In the genomic region with DNA sequence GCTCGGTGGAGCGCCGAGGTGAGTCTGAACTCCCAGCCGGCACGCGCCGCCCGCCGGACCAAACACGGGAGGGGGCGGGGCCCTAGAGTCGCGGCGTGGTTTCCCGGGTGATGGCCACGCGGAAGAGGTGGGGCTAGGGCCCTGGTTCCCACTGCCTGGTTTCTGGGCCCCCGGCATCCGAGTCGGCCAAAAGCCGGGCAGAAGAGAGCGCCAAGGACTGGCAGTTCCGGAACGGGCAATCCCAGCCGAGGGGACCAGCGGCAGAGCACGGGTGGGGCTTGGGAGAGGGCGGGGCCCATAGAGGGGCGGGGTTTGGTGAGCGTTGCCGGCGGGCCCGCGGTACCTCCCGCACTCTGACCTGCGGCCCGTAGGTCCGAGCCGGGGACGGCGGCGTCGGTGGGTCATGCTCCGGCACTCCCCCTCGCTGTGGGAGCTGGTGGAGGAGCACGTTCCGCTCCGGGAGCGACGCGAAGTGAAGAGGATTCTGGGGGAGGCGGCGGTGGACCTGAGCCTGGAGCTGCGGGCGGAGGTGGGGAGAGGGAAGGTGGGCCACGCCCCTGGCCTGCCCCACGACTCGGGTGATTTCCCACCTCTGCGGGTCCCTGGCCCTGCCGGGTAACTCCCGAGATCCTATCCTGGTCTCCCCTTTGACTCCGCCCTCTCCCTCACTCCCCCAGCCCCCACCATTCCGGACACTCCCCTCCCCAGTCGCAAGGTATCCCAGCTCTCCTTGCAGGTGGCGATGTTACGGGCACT, we compare ENCODE assay signal across 1 cellular context.
TF ChIP-seq lines count a peak whose summit lies in the region.

A gene (plus strand): TSS at position 124 of the 756 bp plus-strand sequence. CDS start 280 bp downstream, at position 404.

TF ChIP-seq in HEK293, 187 proteins besides CTCF, POLR2A, EP300 and RAD21 (continued from another document and continues in another):
- TF ChIP-seq, protein P1, sequence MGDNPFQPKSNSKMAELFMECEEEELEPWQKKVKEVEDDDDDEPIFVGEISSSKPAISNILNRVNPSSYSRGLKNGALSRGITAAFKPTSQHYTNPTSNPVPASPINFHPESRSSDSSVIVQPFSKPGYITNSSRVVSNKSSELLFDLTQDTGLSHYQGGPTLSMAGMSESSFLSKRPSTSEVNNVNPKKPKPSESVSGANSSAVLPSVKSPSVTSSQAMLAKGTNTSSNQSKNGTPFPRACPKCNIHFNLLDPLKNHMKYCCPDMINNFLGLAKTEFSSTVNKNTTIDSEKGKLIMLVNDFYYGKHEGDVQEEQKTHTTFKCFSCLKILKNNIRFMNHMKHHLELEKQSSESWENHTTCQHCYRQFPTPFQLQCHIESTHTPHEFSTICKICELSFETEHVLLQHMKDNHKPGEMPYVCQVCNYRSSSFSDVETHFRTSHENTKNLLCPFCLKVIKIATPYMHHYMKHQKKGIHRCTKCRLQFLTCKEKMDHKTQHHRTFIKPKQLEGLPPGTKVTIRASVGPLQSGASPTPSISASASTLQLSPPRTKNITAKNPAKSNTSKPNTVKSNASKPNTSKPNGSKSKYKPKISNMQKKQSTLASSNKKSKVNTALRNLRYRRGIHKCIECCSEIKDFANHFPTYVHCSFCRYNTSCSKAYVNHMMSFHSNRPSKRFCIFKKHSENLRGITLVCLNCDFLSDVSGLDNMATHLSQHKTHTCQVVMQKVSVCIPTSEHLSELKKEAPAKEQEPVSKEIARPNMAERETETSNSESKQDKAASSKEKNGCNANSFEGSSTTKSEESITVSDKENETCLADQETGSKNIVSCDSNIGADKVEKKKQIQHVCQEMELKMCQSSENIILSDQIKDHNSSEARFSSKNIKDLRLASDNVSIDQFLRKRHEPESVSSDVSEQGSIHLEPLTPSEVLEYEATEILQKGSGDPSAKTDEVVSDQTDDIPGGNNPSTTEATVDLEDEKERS (tag by site-specific recombination; IDR thresholded peaks at IDR 0.05), result no peak
- peak; percentile 52; the same call in 1 of the 2 replicates for TF ChIP-seq ZEB2 (tag by site-specific recombination; IDR thresholded peaks at IDR 0.05)
- peak; percentile 54 for TF ChIP-seq ZNF341 (tag by site-specific recombination; IDR thresholded peaks at IDR 0.05; ENCODE audit: low read depth)
- TF ChIP-seq ZNF394 (tag by site-specific recombination; IDR thresholded peaks at IDR 0.05; ENCODE audit: borderline replicate concordance), result 0 out of 2 replicates have a peak, but pooled peaks have one; percentile 25
- peak; percentile 87 for TF ChIP-seq ZNF76 (tag by site-specific recombination; IDR thresholded peaks at IDR 0.05; ENCODE audit: borderline replicate concordance, low read depth)
- TF ChIP-seq ZNF600 (tag by site-specific recombination; IDR thresholded peaks at IDR 0.05), result peak; percentile 91
- 0 out of 2 replicates have a peak, but pooled peaks have one; percentile 12 for TF ChIP-seq ZIC2 (tag by site-specific recombination; IDR thresholded peaks at IDR 0.05)
- TF ChIP-seq SCRT2 (tag by site-specific recombination; IDR thresholded peaks at IDR 0.05), result no peak
- no peak for TF ChIP-seq ZNF707 (tag by site-specific recombination; IDR thresholded peaks at IDR 0.05)
- TF ChIP-seq, protein P2, sequence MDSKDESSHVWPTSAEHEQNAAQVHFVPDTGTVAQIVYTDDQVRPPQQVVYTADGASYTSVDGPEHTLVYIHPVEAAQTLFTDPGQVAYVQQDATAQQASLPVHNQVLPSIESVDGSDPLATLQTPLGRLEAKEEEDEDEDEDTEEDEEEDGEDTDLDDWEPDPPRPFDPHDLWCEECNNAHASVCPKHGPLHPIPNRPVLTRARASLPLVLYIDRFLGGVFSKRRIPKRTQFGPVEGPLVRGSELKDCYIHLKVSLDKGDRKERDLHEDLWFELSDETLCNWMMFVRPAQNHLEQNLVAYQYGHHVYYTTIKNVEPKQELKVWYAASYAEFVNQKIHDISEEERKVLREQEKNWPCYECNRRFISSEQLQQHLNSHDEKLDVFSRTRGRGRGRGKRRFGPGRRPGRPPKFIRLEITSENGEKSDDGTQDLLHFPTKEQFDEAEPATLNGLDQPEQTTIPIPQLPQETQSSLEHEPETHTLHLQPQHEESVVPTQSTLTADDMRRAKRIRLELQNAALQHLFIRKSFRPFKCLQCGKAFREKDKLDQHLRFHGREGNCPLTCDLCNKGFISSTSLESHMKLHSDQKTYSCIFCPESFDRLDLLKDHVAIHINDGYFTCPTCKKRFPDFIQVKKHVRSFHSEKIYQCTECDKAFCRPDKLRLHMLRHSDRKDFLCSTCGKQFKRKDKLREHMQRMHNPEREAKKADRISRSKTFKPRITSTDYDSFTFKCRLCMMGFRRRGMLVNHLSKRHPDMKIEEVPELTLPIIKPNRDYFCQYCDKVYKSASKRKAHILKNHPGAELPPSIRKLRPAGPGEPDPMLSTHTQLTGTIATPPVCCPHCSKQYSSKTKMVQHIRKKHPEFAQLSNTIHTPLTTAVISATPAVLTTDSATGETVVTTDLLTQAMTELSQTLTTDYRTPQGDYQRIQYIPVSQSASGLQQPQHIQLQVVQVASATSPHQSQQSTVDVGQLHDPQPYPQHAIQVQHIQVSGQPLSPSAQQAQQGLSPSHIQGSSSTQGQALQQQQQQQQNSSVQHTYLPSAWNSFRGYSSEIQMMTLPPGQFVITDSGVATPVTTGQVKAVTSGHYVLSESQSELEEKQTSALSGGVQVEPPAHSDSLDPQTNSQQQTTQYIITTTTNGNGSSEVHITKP (tag by site-specific recombination; IDR thresholded peaks at IDR 0.05), result peak; percentile 96
- TF ChIP-seq, protein P3, sequence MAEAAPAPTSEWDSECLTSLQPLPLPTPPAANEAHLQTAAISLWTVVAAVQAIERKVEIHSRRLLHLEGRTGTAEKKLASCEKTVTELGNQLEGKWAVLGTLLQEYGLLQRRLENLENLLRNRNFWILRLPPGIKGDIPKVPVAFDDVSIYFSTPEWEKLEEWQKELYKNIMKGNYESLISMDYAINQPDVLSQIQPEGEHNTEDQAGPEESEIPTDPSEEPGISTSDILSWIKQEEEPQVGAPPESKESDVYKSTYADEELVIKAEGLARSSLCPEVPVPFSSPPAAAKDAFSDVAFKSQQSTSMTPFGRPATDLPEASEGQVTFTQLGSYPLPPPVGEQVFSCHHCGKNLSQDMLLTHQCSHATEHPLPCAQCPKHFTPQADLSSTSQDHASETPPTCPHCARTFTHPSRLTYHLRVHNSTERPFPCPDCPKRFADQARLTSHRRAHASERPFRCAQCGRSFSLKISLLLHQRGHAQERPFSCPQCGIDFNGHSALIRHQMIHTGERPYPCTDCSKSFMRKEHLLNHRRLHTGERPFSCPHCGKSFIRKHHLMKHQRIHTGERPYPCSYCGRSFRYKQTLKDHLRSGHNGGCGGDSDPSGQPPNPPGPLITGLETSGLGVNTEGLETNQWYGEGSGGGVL (tag by site-specific recombination; IDR thresholded peaks at IDR 0.05), result peak; percentile 65
- no peak for TF ChIP-seq ZNF544 (tag by site-specific recombination; IDR thresholded peaks at IDR 0.05)
- TF ChIP-seq, protein P4, sequence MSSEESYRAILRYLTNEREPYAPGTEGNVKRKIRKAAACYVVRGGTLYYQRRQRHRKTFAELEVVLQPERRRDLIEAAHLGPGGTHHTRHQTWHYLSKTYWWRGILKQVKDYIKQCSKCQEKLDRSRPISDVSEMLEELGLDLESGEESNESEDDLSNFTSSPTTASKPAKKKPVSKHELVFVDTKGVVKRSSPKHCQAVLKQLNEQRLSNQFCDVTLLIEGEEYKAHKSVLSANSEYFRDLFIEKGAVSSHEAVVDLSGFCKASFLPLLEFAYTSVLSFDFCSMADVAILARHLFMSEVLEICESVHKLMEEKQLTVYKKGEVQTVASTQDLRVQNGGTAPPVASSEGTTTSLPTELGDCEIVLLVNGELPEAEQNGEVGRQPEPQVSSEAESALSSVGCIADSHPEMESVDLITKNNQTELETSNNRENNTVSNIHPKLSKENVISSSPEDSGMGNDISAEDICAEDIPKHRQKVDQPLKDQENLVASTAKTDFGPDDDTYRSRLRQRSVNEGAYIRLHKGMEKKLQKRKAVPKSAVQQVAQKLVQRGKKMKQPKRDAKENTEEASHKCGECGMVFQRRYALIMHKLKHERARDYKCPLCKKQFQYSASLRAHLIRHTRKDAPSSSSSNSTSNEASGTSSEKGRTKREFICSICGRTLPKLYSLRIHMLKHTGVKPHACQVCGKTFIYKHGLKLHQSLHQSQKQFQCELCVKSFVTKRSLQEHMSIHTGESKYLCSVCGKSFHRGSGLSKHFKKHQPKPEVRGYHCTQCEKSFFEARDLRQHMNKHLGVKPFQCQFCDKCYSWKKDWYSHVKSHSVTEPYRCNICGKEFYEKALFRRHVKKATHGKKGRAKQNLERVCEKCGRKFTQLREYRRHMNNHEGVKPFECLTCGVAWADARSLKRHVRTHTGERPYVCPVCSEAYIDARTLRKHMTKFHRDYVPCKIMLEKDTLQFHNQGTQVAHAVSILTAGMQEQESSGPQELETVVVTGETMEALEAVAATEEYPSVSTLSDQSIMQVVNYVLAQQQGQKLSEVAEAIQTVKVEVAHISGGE (tag by site-specific recombination; conservative IDR thresholded peaks at IDR 0.05; ENCODE audit: low read depth), result peak; percentile 94
- TF ChIP-seq, protein P5, sequence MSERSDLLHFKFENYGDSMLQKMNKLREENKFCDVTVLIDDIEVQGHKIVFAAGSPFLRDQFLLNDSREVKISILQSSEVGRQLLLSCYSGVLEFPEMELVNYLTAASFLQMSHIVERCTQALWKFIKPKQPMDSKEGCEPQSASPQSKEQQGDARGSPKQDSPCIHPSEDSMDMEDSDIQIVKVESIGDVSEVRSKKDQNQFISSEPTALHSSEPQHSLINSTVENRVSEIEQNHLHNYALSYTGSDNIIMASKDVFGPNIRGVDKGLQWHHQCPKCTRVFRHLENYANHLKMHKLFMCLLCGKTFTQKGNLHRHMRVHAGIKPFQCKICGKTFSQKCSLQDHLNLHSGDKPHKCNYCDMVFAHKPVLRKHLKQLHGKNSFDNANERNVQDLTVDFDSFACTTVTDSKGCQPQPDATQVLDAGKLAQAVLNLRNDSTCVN (tag by site-specific recombination; optimal IDR thresholded peaks at IDR 0.05), result peak; percentile 68
- TF ChIP-seq GLIS1 (tag by site-specific recombination; IDR thresholded peaks at IDR 0.05), result peak; percentile 91
- peak; percentile 61; the same call in 1 of the 2 replicates for TF ChIP-seq ZFP69B (tag by site-specific recombination; IDR thresholded peaks at IDR 0.05)
- peak; percentile 90 for TF ChIP-seq ZBTB20 (tag by site-specific recombination; IDR thresholded peaks at IDR 0.05)
- TF ChIP-seq ZNF174 (tag by site-specific recombination; IDR thresholded peaks at IDR 0.05), result no peak
- TF ChIP-seq, protein P6, sequence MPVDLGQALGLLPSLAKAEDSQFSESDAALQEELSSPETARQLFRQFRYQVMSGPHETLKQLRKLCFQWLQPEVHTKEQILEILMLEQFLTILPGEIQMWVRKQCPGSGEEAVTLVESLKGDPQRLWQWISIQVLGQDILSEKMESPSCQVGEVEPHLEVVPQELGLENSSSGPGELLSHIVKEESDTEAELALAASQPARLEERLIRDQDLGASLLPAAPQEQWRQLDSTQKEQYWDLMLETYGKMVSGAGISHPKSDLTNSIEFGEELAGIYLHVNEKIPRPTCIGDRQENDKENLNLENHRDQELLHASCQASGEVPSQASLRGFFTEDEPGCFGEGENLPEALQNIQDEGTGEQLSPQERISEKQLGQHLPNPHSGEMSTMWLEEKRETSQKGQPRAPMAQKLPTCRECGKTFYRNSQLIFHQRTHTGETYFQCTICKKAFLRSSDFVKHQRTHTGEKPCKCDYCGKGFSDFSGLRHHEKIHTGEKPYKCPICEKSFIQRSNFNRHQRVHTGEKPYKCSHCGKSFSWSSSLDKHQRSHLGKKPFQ (tag by site-specific recombination; IDR thresholded peaks at IDR 0.05), result peak; percentile 37
- TF ChIP-seq ZNF391 (tag by site-specific recombination; IDR thresholded peaks at IDR 0.05; ENCODE audit: borderline replicate concordance, low read depth), result no peak
- TF ChIP-seq, protein P7, sequence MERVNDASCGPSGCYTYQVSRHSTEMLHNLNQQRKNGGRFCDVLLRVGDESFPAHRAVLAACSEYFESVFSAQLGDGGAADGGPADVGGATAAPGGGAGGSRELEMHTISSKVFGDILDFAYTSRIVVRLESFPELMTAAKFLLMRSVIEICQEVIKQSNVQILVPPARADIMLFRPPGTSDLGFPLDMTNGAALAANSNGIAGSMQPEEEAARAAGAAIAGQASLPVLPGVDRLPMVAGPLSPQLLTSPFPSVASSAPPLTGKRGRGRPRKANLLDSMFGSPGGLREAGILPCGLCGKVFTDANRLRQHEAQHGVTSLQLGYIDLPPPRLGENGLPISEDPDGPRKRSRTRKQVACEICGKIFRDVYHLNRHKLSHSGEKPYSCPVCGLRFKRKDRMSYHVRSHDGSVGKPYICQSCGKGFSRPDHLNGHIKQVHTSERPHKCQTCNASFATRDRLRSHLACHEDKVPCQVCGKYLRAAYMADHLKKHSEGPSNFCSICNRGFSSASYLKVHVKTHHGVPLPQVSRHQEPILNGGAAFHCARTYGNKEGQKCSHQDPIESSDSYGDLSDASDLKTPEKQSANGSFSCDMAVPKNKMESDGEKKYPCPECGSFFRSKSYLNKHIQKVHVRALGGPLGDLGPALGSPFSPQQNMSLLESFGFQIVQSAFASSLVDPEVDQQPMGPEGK (tag by site-specific recombination; IDR thresholded peaks at IDR 0.05), result peak; percentile 82
- TF ChIP-seq ZNF366 (tag by site-specific recombination; conservative IDR thresholded peaks at IDR 0.05), result 0 out of 2 replicates have a peak, but pooled peaks have one; percentile 29
- TF ChIP-seq, protein P8, sequence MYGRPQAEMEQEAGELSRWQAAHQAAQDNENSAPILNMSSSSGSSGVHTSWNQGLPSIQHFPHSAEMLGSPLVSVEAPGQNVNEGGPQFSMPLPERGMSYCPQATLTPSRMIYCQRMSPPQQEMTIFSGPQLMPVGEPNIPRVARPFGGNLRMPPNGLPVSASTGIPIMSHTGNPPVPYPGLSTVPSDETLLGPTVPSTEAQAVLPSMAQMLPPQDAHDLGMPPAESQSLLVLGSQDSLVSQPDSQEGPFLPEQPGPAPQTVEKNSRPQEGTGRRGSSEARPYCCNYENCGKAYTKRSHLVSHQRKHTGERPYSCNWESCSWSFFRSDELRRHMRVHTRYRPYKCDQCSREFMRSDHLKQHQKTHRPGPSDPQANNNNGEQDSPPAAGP (tag by site-specific recombination; IDR thresholded peaks at IDR 0.05), result 0 out of 2 replicates have a peak, but pooled peaks have one; percentile 38
- no peak for TF ChIP-seq ZNF146 (tag by site-specific recombination; IDR thresholded peaks at IDR 0.05)
- TF ChIP-seq ZNF843 (tag by site-specific recombination; IDR thresholded peaks at IDR 0.05), result peak; percentile 9; the same call in 1 of the 2 replicates
- TF ChIP-seq GLIS2 (tag by site-specific recombination; IDR thresholded peaks at IDR 0.05), result peak; percentile 77; the same call in 1 of the 2 replicates
- peak; percentile 85 for TF ChIP-seq ZNF335 (tag by site-specific recombination; conservative IDR thresholded peaks at IDR 0.05)
- 0 out of 2 replicates have a peak, but pooled peaks have one; percentile 4 for TF ChIP-seq ZSCAN30 (tag by site-specific recombination; IDR thresholded peaks at IDR 0.05)
- TF ChIP-seq, protein P9, sequence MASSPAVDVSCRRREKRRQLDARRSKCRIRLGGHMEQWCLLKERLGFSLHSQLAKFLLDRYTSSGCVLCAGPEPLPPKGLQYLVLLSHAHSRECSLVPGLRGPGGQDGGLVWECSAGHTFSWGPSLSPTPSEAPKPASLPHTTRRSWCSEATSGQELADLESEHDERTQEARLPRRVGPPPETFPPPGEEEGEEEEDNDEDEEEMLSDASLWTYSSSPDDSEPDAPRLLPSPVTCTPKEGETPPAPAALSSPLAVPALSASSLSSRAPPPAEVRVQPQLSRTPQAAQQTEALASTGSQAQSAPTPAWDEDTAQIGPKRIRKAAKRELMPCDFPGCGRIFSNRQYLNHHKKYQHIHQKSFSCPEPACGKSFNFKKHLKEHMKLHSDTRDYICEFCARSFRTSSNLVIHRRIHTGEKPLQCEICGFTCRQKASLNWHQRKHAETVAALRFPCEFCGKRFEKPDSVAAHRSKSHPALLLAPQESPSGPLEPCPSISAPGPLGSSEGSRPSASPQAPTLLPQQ (tag by site-specific recombination; IDR thresholded peaks at IDR 0.05), result peak; percentile 72; the same call in 1 of the 2 replicates
- peak; percentile 92 for TF ChIP-seq SP3 (tag by site-specific recombination; IDR thresholded peaks at IDR 0.05)
- TF ChIP-seq ZBTB8A (tag by site-specific recombination; IDR thresholded peaks at IDR 0.05), result peak; percentile 28; the same call in 1 of the 2 replicates
- peak; percentile 38; the same call in 1 of the 2 replicates for TF ChIP-seq ZNF629 (tag by site-specific recombination; IDR thresholded peaks at IDR 0.05)
